In the genomic region with DNA sequence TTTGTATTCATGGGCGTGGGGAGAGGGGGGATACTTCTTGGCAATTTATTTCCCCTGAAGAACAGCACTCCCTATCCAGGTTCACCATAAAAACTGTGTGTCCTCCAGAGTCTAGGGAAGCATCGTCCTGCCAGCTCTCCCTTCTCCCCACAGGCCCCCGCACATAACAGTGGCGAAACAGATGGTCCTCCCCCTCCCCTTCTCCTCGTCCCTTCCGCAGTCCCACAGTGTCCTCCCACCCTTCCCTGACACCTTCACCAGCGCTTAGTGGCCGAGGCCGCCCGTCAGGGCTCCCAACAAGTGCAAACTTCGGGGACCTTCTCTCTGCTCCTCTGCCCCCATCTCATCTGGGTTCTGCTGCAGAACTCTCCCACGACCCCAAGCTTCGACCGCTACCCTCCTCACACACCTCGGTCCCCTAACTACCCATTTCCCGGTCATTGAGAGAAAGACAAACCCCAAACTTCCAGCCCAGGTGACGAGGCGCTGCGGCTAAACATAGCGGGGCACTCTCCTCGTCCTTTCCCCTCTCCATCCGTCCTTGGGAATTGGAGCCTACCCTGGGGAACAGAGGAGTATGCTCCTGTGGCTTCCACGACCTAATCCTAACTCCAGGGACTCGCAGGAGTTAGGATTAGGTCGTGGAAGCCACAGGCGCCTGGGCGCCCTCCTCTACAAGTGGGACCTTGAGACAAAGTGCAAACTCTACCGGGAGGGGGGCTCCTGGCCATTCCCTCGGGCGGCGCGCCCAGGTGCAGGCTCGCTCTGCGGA, we compare ENCODE assay signal across 8 cellular contexts.
A peak's percentile ranks its signal among the peaks of the same experiment; 100 is the strongest.
DNase-seq lines count a peak whose midpoint lies in the region; ATAC-seq and TF ChIP-seq lines count a peak whose summit lies in the region.

No MANE protein-coding gene starts in this region.

- peak overlapping the region; percentile 85 for H3K4me3 ChIP-seq in iPS-15b (ENCODE audit: low read depth, low read length)

- H3K4me1 Mint-ChIP-seq in stimulated activated naive B cell treated with anti-CD40 and anti-IgM and Interleukin-4, amounts not matched to agents 10 μg/mL and 1 μg/mL and 100 μg/mL, for 72 hours, result peaks cover 10 to 17% of the 10 kb centered on the region in 2 donors

- no peaks in the 10 kb centered on the region for H3K36me3 ChIP-seq in iPS-15b (ENCODE audit: control insufficient read depth, insufficient read depth, low read length)

- no peaks in the 10 kb centered on the region for H3K36me3 Mint-ChIP-seq in stimulated activated naive B cell treated with anti-CD40 and anti-IgM and Interleukin-4, amounts not matched to agents 10 μg/mL and 1 μg/mL and 100 μg/mL, for 72 hours

- H3K9me3 ChIP-seq in iPS-15b (ENCODE audit: control insufficient read depth, insufficient read depth, low read length), result no peaks in the 10 kb centered on the region

- peaks cover 43% of the 10 kb centered on the region for H3K27me3 ChIP-seq in iPS-15b (ENCODE audit: control insufficient read depth, insufficient read depth, low read length)

- DNase-seq in NCI-H2171 treated with DMSO at 0.1 percent for 48 hours (lab: John Stamatoyannopoulos, UW) (peak; percentile 29), NCI-H2171 (lab: John Stamatoyannopoulos, UW) (no peak), COR-L47 (lab: John Stamatoyannopoulos, UW) (no peak), SKM-1 (lab: John Stamatoyannopoulos, UW; ENCODE audit: unreplicated experiment) (no peak), GDM1 (lab: John Stamatoyannopoulos, UW) (no peak)
- DNase-seq in stimulated activated naive B cell treated with anti-CD40 and anti-IgM and Interleukin-4, amounts not matched to agents 10 μg/mL and 1 μg/mL and 100 μg/mL, for 72 hours, result no peak

- H3K4me3 Mint-ChIP-seq in stimulated activated naive B cell treated with anti-CD40 and anti-IgM and Interleukin-4, amounts not matched to agents 10 μg/mL and 1 μg/mL and 100 μg/mL, for 72 hours, result peak overlapping the region; percentile 5 to 23

- peaks cover 53 to 60% of the 10 kb centered on the region in 2 donors for H3K27me3 Mint-ChIP-seq in stimulated activated naive B cell treated with anti-CD40 and anti-IgM and Interleukin-4, amounts not matched to agents 10 μg/mL and 1 μg/mL and 100 μg/mL, for 72 hours

- no peak overlapping the region for H3K9ac ChIP-seq in iPS-15b (ENCODE audit: low read depth, low read length)

- H3K27ac Mint-ChIP-seq in stimulated activated naive B cell treated with anti-CD40 and anti-IgM and Interleukin-4, amounts not matched to agents 10 μg/mL and 1 μg/mL and 100 μg/mL, for 72 hours, result no peak overlapping the region

- H3K4me1 ChIP-seq in iPS-15b (ENCODE audit: control insufficient read depth, insufficient read depth, low read length), result peaks cover 3% of the 10 kb centered on the region

- ATAC-seq in SK-N-SH treated with all-trans-retinoic acid at 6 μM for 48 hours, result peak; percentile 35; the same call in 2 of the 3 replicates
- no peak for ATAC-seq in stimulated activated naive B cell treated with anti-CD40 and anti-IgM and Interleukin-4, amounts not matched to agents 10 μg/mL and 1 μg/mL and 100 μg/mL, for 72 hours (replicated peaks)

- no peaks in the 10 kb centered on the region for H3K9me3 Mint-ChIP-seq in stimulated activated naive B cell treated with anti-CD40 and anti-IgM and Interleukin-4, amounts not matched to agents 10 μg/mL and 1 μg/mL and 100 μg/mL, for 72 hours

TF ChIP-seq in SK-N-SH treated with all-trans-retinoic acid at 6 μM for 48 hours, 23 proteins besides CTCF, POLR2A, EP300 and RAD21:
- TF ChIP-seq CSDC2 (CRISPR knock-in tag; IDR thresholded peaks at IDR 0.05), result no peak
- TF ChIP-seq TCF4 (CRISPR knock-in tag; IDR thresholded peaks at IDR 0.05; ENCODE audit: borderline replicate concordance), result no peak
